ENCODE assay signal across 30 cellular contexts in the genomic region with DNA sequence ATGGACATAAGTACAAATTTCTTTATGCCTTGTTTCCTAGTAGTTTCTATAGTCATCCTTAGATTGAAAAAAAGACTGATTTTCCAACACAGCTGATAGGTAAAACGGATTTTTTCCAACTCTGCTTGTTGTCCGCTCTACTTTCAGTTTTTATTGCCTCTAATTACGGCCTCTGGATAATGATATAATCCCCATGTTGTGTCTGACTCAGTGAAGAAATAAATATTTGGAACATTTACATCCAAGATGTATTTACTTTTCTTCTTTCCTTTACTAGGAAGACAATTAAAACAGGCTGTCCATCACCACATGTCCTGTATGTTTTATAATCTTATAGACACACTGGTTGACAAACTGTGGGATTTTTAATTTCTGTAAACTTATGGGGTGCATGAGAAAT. TPM values are rescaled to one million over a fixed set of nuclear protein-coding genes. Genes with fewer than 3 reads are reported as not detected.
"Had no signal": no experiment of that assay in that cellular context is flagged by ENCODE, and none has a peak within 500 bp of the region (broad histone marks: within the 10 kb centered on the region; RNA-seq: fewer than 3 reads in every experiment).

No MANE protein-coding gene starts in this region.

- DNase-seq: activated CD4-positive, alpha-beta T cell treated with anti-CD3 and anti-CD28 coated beads for 36 hours; activated CD4-positive, alpha-beta T cell treated with anti-CD3 and anti-CD28 coated beads, Interleukin-2, amount 50 U/mL, for 1 hour; activated CD8-positive, alpha-beta memory T cell treated with anti-CD3 and anti-CD28 coated beads, Interleukin-2, amount 50 U/mL, for 4 hours; activated CD8-positive, alpha-beta T cell treated with anti-CD3 and anti-CD28 coated beads for 36 hours; activated gamma-delta T cell treated with Interleukin-2 at 50 U/mL for 16 hours; activated naive CD4-positive, alpha-beta T cell treated with anti-CD3 and anti-CD28 coated beads, Interleukin-2, amount 10 ng/mL, durations not matched to agents 7 days and 5 days; activated naive CD8-positive, alpha-beta T cell treated with anti-CD3 and anti-CD28 coated beads for 36 hours; activated T-cell treated with anti-CD3 and anti-CD28 coated beads, Interleukin-2, amount 50 U/mL, for 72 hours; Kasumi-1; KBM-7; NCI-H1092 treated with DMSO at 0.1 percent for 48 hours; NCI-H1417 treated with DMSO at 0.1 percent for 48 hours; NCI-H1694; NCI-H2029; NCI-H2107; NCI-H2171 treated with DMSO at 0.1 percent for 48 hours; NCI-H69; NK-92 treated with Interleukin-12 subunit alpha and Interleukin-12 subunit beta, amount 100 ng/mL, for 24 hours; OCI-M1; Peyer's patch; SHP77; WERI-Rb-1 had no signal

- H3K36me3 Mint-ChIP-seq: activated naive CD4-positive, alpha-beta T cell treated with anti-CD3 and anti-CD28 coated beads, Interleukin-2, amount 10 ng/mL, durations not matched to agents 7 days and 5 days; activated naive CD8-positive, alpha-beta T cell treated with anti-CD3 and anti-CD28 coated beads for 36 hours had no signal

- H3K36me3 ChIP-seq: brain microvascular endothelial cell, cardiac muscle cell, Peyer's patch, SJSA1, WERI-Rb-1 had no signal

- H3K4me1 Mint-ChIP-seq: activated CD4-positive, alpha-beta T cell treated with anti-CD3 and anti-CD28 coated beads for 36 hours; activated naive CD4-positive, alpha-beta T cell treated with anti-CD3 and anti-CD28 coated beads, Interleukin-2, amount 10 ng/mL, durations not matched to agents 7 days and 5 days; activated naive CD8-positive, alpha-beta T cell treated with anti-CD3 and anti-CD28 coated beads for 36 hours had no signal

- H3K27ac ChIP-seq: brain microvascular endothelial cell, cardiac muscle cell, Peyer's patch, RWPE1, SJSA1, WERI-Rb-1 had no signal

- H3K4me3 Mint-ChIP-seq: activated CD4-positive, alpha-beta T cell treated with anti-CD3 and anti-CD28 coated beads for 36 hours; activated CD8-positive, alpha-beta T cell treated with anti-CD3 and anti-CD28 coated beads for 36 hours; activated naive CD4-positive, alpha-beta T cell treated with anti-CD3 and anti-CD28 coated beads, Interleukin-2, amount 10 ng/mL, durations not matched to agents 7 days and 5 days; activated naive CD8-positive, alpha-beta T cell treated with anti-CD3 and anti-CD28 coated beads for 36 hours; activated T-cell treated with anti-CD3 and anti-CD28 coated beads, Interleukin-2, amount 50 U/mL, for 72 hours had no signal

- H3K27ac Mint-ChIP-seq: activated CD4-positive, alpha-beta T cell treated with anti-CD3 and anti-CD28 coated beads for 36 hours; activated CD8-positive, alpha-beta T cell treated with anti-CD3 and anti-CD28 coated beads for 36 hours; activated naive CD4-positive, alpha-beta T cell treated with anti-CD3 and anti-CD28 coated beads, Interleukin-2, amount 10 ng/mL, durations not matched to agents 7 days and 5 days; activated naive CD8-positive, alpha-beta T cell treated with anti-CD3 and anti-CD28 coated beads for 36 hours; activated T-cell treated with anti-CD3 and anti-CD28 coated beads, Interleukin-2, amount 50 U/mL, for 72 hours; activated T-helper 2 cell treated with anti-CD3 and anti-CD28 coated beads, Interferon-gamma antibody, Interleukin-2, Interleukin-4, amounts not matched to agents 10 μg/mL and 5 μg/mL and 100 μg/mL, durations not matched to agents 14 hours and 24 hours and 36 hours had no signal

- H3K27me3 ChIP-seq: brain microvascular endothelial cell, cardiac muscle cell, Peyer's patch, SJSA1 had no signal

- H3K9me3 ChIP-seq: Peyer's patch, SJSA1 had no signal

- H3K4me1 ChIP-seq: Peyer's patch had no signal

- H3K9me3 Mint-ChIP-seq: activated naive CD4-positive, alpha-beta T cell treated with anti-CD3 and anti-CD28 coated beads, Interleukin-2, amount 10 ng/mL, durations not matched to agents 7 days and 5 days; activated T-helper 2 cell treated with anti-CD3 and anti-CD28 coated beads, Interferon-gamma antibody, Interleukin-2, Interleukin-4, amounts not matched to agents 10 μg/mL and 5 μg/mL and 100 μg/mL, durations not matched to agents 14 hours and 24 hours and 36 hours had no signal

- H3K4me3 ChIP-seq: cardiac muscle cell, Peyer's patch, SJSA1 had no signal

RNA-seq across cellular contexts. Expression of a gene that starts 6.8 kb away (rescaled TPM):
- total RNA-seq: activated CD4-positive, alpha-beta T cell treated with anti-CD3 and anti-CD28 coated beads for 36 hours; activated CD8-positive, alpha-beta T cell treated with anti-CD3 and anti-CD28 coated beads for 36 hours; activated naive CD8-positive, alpha-beta T cell treated with anti-CD3 and anti-CD28 coated beads for 36 hours; activated T-cell treated with anti-CD3 and anti-CD28 coated beads, Interleukin-2, amount 50 U/mL, for 72 hours; cardiac muscle cell; T-helper 2 cell treated with Interferon-gamma antibody and Interleukin-4, amounts not matched to agents 100 ng/mL and 5 ng/mL, for 36 hours had no signal

RNA-seq across cellular contexts. Expression of a gene that starts 46.8 kb away (rescaled TPM):
- total RNA-seq: activated CD4-positive, alpha-beta T cell treated with anti-CD3 and anti-CD28 coated beads for 36 hours; activated CD8-positive, alpha-beta T cell treated with anti-CD3 and anti-CD28 coated beads for 36 hours; activated naive CD8-positive, alpha-beta T cell treated with anti-CD3 and anti-CD28 coated beads for 36 hours; activated T-cell treated with anti-CD3 and anti-CD28 coated beads, Interleukin-2, amount 50 U/mL, for 72 hours; activated T-helper 2 cell treated with anti-CD3 and anti-CD28 coated beads, Interferon-gamma antibody, Interleukin-2, Interleukin-4, amounts not matched to agents 10 μg/mL and 5 μg/mL and 100 μg/mL, durations not matched to agents 14 hours and 24 hours and 36 hours; cardiac muscle cell; cerebellum; Peyer's patch; SJSA1; T-helper 2 cell treated with Interferon-gamma antibody and Interleukin-4, amounts not matched to agents 100 ng/mL and 5 ng/mL, for 36 hours had no signal
- polyA plus RNA-seq: cardiac muscle cell had no signal

RNA-seq across cellular contexts. Expression of a gene that starts 53.7 kb away (rescaled TPM):
- total RNA-seq: activated CD4-positive, alpha-beta T cell treated with anti-CD3 and anti-CD28 coated beads for 36 hours; activated CD8-positive, alpha-beta T cell treated with anti-CD3 and anti-CD28 coated beads for 36 hours; activated naive CD8-positive, alpha-beta T cell treated with anti-CD3 and anti-CD28 coated beads for 36 hours; activated T-cell treated with anti-CD3 and anti-CD28 coated beads, Interleukin-2, amount 50 U/mL, for 72 hours; activated T-helper 2 cell treated with anti-CD3 and anti-CD28 coated beads, Interferon-gamma antibody, Interleukin-2, Interleukin-4, amounts not matched to agents 10 μg/mL and 5 μg/mL and 100 μg/mL, durations not matched to agents 14 hours and 24 hours and 36 hours; cardiac muscle cell; T-helper 2 cell treated with Interferon-gamma antibody and Interleukin-4, amounts not matched to agents 100 ng/mL and 5 ng/mL, for 36 hours had no signal
- polyA plus RNA-seq: cardiac muscle cell had no signal

RNA-seq across cellular contexts. Expression of a gene that starts 57.3 kb away (rescaled TPM):
- total RNA-seq: activated CD4-positive, alpha-beta T cell treated with anti-CD3 and anti-CD28 coated beads for 36 hours; activated CD8-positive, alpha-beta T cell treated with anti-CD3 and anti-CD28 coated beads for 36 hours; activated naive CD8-positive, alpha-beta T cell treated with anti-CD3 and anti-CD28 coated beads for 36 hours; activated T-cell treated with anti-CD3 and anti-CD28 coated beads, Interleukin-2, amount 50 U/mL, for 72 hours; activated T-helper 2 cell treated with anti-CD3 and anti-CD28 coated beads, Interferon-gamma antibody, Interleukin-2, Interleukin-4, amounts not matched to agents 10 μg/mL and 5 μg/mL and 100 μg/mL, durations not matched to agents 14 hours and 24 hours and 36 hours; cardiac muscle cell; NCI-H460; Peyer's patch; SJSA1; T-helper 2 cell treated with Interferon-gamma antibody and Interleukin-4, amounts not matched to agents 100 ng/mL and 5 ng/mL, for 36 hours had no signal
- polyA plus RNA-seq: cardiac muscle cell had no signal
